Comparison of ENCODE assay signal across 9 cellular contexts in genomic region chr6:10411915-10412164, GRCh38. TPM values are rescaled to one million over a fixed set of nuclear protein-coding genes. Genes with fewer than 3 reads are reported as not detected.
A peak's percentile ranks its signal among the peaks of the same experiment; 100 is the strongest.
DNase-seq lines count a peak whose midpoint lies in the region; ATAC-seq, FAIRE-seq and TF ChIP-seq lines count a peak whose summit lies in the region.
"Had no signal": no experiment of that assay in that cellular context is flagged by ENCODE, and none has a peak within 500 bp of the region (broad histone marks: within the 10 kb centered on the region; RNA-seq: fewer than 3 reads in every experiment).

No MANE protein-coding gene starts in this region.

- H2AFZ ChIP-seq in PC-9 = peak overlapping the region; percentile 70

- H3K79me2 ChIP-seq in PC-9 (ENCODE audit: low read depth) = peaks cover 90% of the 10 kb centered on the region

- no peak for TF ChIP-seq CTCF in PC-9 (conservative IDR thresholded peaks at IDR 0.05)
- TF ChIP-seq CTCF in pancreas (IDR thresholded peaks at IDR 0.05) = no peak

- intact Hi-C loops in PC-9 (cut with micrococcal nuclease; ENCODE audit: unreplicated experiment) (loop anchor here (5.0 to 10.0 kb wide), 2 partner anchors 910 to 1007 kb away; no protein-coding TSS in a partner anchor), pancreas (cut with DNase I) (no loop called here)

- H3K4me3 ChIP-seq in PC-9 (peak overlapping the region; percentile 88), esophagus (ENCODE audit: low read depth in 1 of 2, low read length in 2 of 2) (peak overlapping the region; percentile 78 to 87), pancreas (peak overlapping the region; percentile 38 to 71 (median 49))

- H3K27me3 ChIP-seq in PC-9 (ENCODE audit: insufficient read depth, low read depth) (no peaks in the 10 kb centered on the region), esophagus (ENCODE audit: control insufficient read depth in 1 of 2, insufficient read depth in 2 of 2, low read length in 2 of 2) (peaks cover 0 to 3% of the 10 kb centered on the region in 2 donors), pancreas (peaks cover 7 to 87% (median 25%) of the 10 kb centered on the region in 4 donors)

- H3K4me1 ChIP-seq in PC-9 (replicated peaks; ENCODE audit: insufficient read depth) (peaks cover 28% of the 10 kb centered on the region), esophagus (ENCODE audit: control insufficient read depth in 2 of 2, insufficient read depth in 2 of 2, low read length in 1 of 2) (peaks cover 0 to 2% of the 10 kb centered on the region in 2 donors), pancreas (peaks cover 9 to 24% (median 13%) of the 10 kb centered on the region in 3 donors)

- H3K36me3 ChIP-seq in PC-9 (ENCODE audit: low read depth) = peaks cover 10% of the 10 kb centered on the region; the same call in 1 of the 2 replicates
- H3K36me3 ChIP-seq in esophagus (ENCODE audit: control insufficient read depth in 2 of 2, insufficient read depth in 2 of 2, low read length in 1 of 2) = peaks cover 0 to 3% of the 10 kb centered on the region in 2 donors
- no peaks in the 10 kb centered on the region for H3K36me3 ChIP-seq in pancreas

- H3K4me2 ChIP-seq in PC-9 = peak overlapping the region; percentile 74

- BruUV-seq in PC-9 (replicated peaks; lab: Mats Ljungman, UMichigan) = no TSS peak

- H3K9me3 ChIP-seq in PC-9 (ENCODE audit: insufficient read depth, low read depth) = no peaks in the 10 kb centered on the region
- peaks cover 0 to 5% of the 10 kb centered on the region in 2 donors for H3K9me3 ChIP-seq in esophagus (ENCODE audit: control insufficient read depth in 2 of 2, insufficient read depth in 1 of 2, low read depth in 1 of 2, low read length in 1 of 2)
- no peaks in the 10 kb centered on the region for H3K9me3 ChIP-seq in pancreas

- WGBS in esophagus, 2 donors = 0 to 1% methylated on average over 18 of the region's 18 CpGs
- WGBS in pancreas, 2 donors = 1% methylated on average over 18 of the region's 18 CpGs

- no peak for FAIRE-seq in pancreas (lab: Jason Lieb, UNC)
- FAIRE-seq: A204.1 had no signal

- H3F3A ChIP-seq in PC-9 (ENCODE audit: insufficient read depth, low read depth) = peaks cover 21% of the 10 kb centered on the region

- ATAC-seq in pancreas = peak in 2 of 4 donors; percentile 43 to 46

- in situ Hi-C loops in KBM-7 (cut with MboI; ENCODE audit: low pct_unique_long_range_greater_than_20kb, low sequenced_read_pairs) = no loop called here

- DNase-seq in DMS53 (lab: John Stamatoyannopoulos, UW) = peak; percentile 50
- no peak for DNase-seq in DMS53 treated with DMSO at 0.1 percent for 48 hours (lab: John Stamatoyannopoulos, UW; ENCODE audit: unreplicated experiment)
- no peak for DNase-seq in PC-9
- DNase-seq in pancreas = no peak
- no peak for DNase-seq in NCI-H2081 (lab: John Stamatoyannopoulos, UW)
- DNase-seq in activated gamma-delta T cell treated with Interleukin-2 at 50 U/mL for 16 hours = no peak
- DNase-seq in KBM-7 = no peak

- POLR2A ChIA-PET in PC-9 (lab: Charles Lee; ENCODE audit: unreplicated experiment) = interaction anchor here (0.7 kb wide), 1 partner anchor 929 kb away, joined by 5 read pairs; no protein-coding TSS in a partner anchor

- H3K27ac ChIP-seq in PC-9 = peak overlapping the region; percentile 89
- H3K27ac ChIP-seq in esophagus (ENCODE audit: low read depth in 2 of 2, low read length in 1 of 2) = peak overlapping the region; percentile 91 to 99
- H3K27ac ChIP-seq in pancreas = no peak overlapping the region

- no peaks in the 10 kb centered on the region for H4K20me1 ChIP-seq in PC-9 (ENCODE audit: insufficient read depth)

- H3K9me2 ChIP-seq in PC-9 (ENCODE audit: insufficient read depth) = no peaks in the 10 kb centered on the region

- CTCF ChIA-PET in PC-9 (lab: Charles Lee) = no interaction called here

RNA-seq across cellular contexts. Expression of gene TFAP2A, which starts 3.0 kb away (rescaled TPM):
- total RNA-seq in PC-9 (2021) (37.0 and 43.8 TPM in 2 replicates), pancreas (1 to 10 TPM in 1 of 6 donors, under 1 TPM in 5; 0.14 to 1.3 (median 0.23) TPM)
- polyA plus RNA-seq in esophagus (10 to 100 TPM; 20.9 to 28.8 TPM), pancreas (under 1 TPM; 0.12 to 0.42 TPM)

Comparison
In these comparisons a context has a peak if more than half of its experiments do, and no peak if none do; other contexts are left out.
1. H3K27ac ChIP-seq: peak in PC-9 (single experiment) and esophagus (2 of 2); none in pancreas (0 of 4).
2. RNA of gene TFAP2A, which starts 3.0 kb away (total RNA-seq): 37.0 to 43.8 TPM in PC-9; 0.14 to 1.3 TPM in pancreas; every median in the first group is over 10 times any median in the second.
3. Peak in every context shown above with its lines, with median percentiles within 50 percentile points of each other: H3K4me3 ChIP-seq.